6 cellular contexts compared by ENCODE assay signal in genomic region chr16:79661578-79661977, GRCh38.
"Had no signal": no experiment of that assay in that cellular context is flagged by ENCODE, and none has a peak within 500 bp of the region (broad histone marks: within the 10 kb centered on the region; RNA-seq: fewer than 3 reads in every experiment).

No MANE protein-coding gene starts in this region.

- DNase-seq: H9, HCEC 1CT had no signal

- H3K4me3 ChIP-seq: GM23338 had no signal

- FAIRE-seq: H1, H54, HTR-8/SVneo had no signal

- H3K4me2 ChIP-seq: GM23338 had no signal

- ATAC-seq: GM23338 had no signal

- H2AFZ ChIP-seq: GM23338 had no signal
